9 cellular contexts compared by ENCODE assay signal in the genomic region with DNA sequence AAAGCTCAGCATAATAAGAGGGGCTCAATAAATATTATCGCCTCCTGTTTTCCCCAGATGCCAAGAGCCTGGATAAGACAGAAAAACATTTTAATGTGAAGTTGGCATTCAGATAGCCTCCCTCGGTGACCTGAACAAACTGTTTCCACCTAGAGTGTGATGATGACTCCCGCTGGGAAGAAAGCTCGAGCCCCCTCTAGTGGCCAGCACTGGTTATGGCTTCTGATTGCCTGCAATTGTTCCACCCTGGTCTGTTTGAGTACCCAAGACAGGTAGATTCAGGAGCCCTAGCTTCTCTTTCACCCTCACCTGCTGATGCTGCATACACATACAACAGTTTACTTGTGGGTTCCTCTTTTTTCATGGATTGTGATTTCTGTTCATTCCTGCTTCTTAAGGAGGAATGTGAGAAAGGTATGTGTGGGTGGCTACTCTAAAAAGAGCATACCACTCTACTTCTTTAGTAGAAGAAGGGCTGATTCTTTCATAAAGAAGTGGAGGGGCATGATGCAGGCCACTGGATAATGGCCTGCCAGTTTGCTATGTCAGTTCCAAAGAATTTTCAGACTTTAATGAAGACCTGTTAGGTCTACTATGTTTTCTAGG. TPM values are rescaled to one million over a fixed set of nuclear protein-coding genes. Genes with fewer than 3 reads are reported as not detected.
DNase-seq lines count a peak whose midpoint lies in the region; ATAC-seq, FAIRE-seq and TF ChIP-seq lines count a peak whose summit lies in the region.
"Had no signal": no experiment of that assay in that cellular context is flagged by ENCODE, and none has a peak within 500 bp of the region (broad histone marks: within the 10 kb centered on the region; RNA-seq: fewer than 3 reads in every experiment).

No MANE protein-coding gene starts in this region.

- peak; percentile 81 for ATAC-seq in HG03354 (IDR thresholded peaks at IDR 0.05; ENCODE audit: poor library complexity, severe bottlenecking, unreplicated experiment)

- TF ChIP-seq CTCF in endothelial cell of umbilical vein (IDR thresholded peaks at IDR 0.05; ENCODE audit: extremely low read depth in 1 of 2, insufficient read depth in 1 of 2, low read depth in 1 of 2, low read length in 2 of 2): peak; percentile 92 to 94

- no peak for TF ChIP-seq POLR2A in endothelial cell of umbilical vein (IDR thresholded peaks at IDR 0.05; ENCODE audit: low read depth, low read length)

- peak; percentile 90 for FAIRE-seq in endothelial cell of umbilical vein (lab: Jason Lieb, UNC)

- intact Hi-C loops in endothelial cell of umbilical vein (cut with micrococcal nuclease): loop anchor here (1.0 to 2.0 kb wide), 3 partner anchors 49 to 347 kb away; no protein-coding TSS in a partner anchor

- H3K4me2 ChIP-seq in endothelial cell of umbilical vein (ENCODE audit: insufficient read depth, low read length): no peak overlapping the region
- H3K4me2 ChIP-seq: BLaER1 had no signal

- peaks cover 15 to 22% of the 10 kb centered on the region in 2 experiments for H3K36me3 ChIP-seq in endothelial cell of umbilical vein (ENCODE audit: control insufficient read depth in 2 of 2, extremely low read depth in 1 of 2, insufficient read depth in 2 of 2, low read length in 2 of 2)

- no peaks in the 10 kb centered on the region for H3K9me1 ChIP-seq in endothelial cell of umbilical vein (replicated peaks; ENCODE audit: control insufficient read depth, extremely low read depth, insufficient read depth, low read length)

- peaks cover 6% of the 10 kb centered on the region for H3K4me1 ChIP-seq in endothelial cell of umbilical vein (ENCODE audit: control insufficient read depth, extremely low read depth, insufficient read depth, low read length)
- H3K4me1 ChIP-seq: BLaER1 had no signal

- POLR2A ChIA-PET in endothelial cell of umbilical vein (lab: Charles Lee): no interaction called here

- no peak overlapping the region for H2AFZ ChIP-seq in endothelial cell of umbilical vein (ENCODE audit: low read depth, low read length)

- H3K9ac ChIP-seq in endothelial cell of umbilical vein (replicated peaks; ENCODE audit: extremely low read depth, insufficient read depth, low read length): no peak overlapping the region
- H3K9ac ChIP-seq: BLaER1 had no signal

- no TSS peak for BruUV-seq in endothelial cell of umbilical vein (replicated peaks; lab: Mats Ljungman, UMichigan)

- H3K4me3 ChIP-seq in endothelial cell of umbilical vein (replicated peaks in 1 of 3; ENCODE audit: insufficient read depth in 1 of 3, low read depth in 1 of 3, low read length in 3 of 3): no peak overlapping the region
- H3K4me3 ChIP-seq: BLaER1 had no signal

- no peaks in the 10 kb centered on the region for H3K27me3 ChIP-seq in endothelial cell of umbilical vein (ENCODE audit: control insufficient read depth in 2 of 2, insufficient read depth in 2 of 2, low read length in 2 of 2)
- H3K27me3 ChIP-seq: BLaER1 had no signal

- H3K79me2 ChIP-seq in endothelial cell of umbilical vein (ENCODE audit: control insufficient read depth, insufficient read depth, low read length): peaks cover 7% of the 10 kb centered on the region

- H4K20me1 ChIP-seq in endothelial cell of umbilical vein (replicated peaks; ENCODE audit: control insufficient read depth, extremely low read depth, insufficient read depth, low read length): no peaks in the 10 kb centered on the region
- H4K20me1 ChIP-seq: BLaER1 had no signal

- dilution Hi-C loops in endothelial cell of umbilical vein (cut with MboI; ENCODE audit: extremely low pct_ligation_motif_present, low sequenced_read_pairs): no loop called here

- no peaks in the 10 kb centered on the region for H3K9me3 ChIP-seq in endothelial cell of umbilical vein (replicated peaks; ENCODE audit: control insufficient read depth, insufficient read depth, low read length)
- H3K9me3 ChIP-seq: BLaER1 had no signal

- DNase-seq in NCI-H1417 (lab: John Stamatoyannopoulos, UW): peak; percentile 40 to 80 (median 76)
- no peak for DNase-seq in NCI-H1417 treated with DMSO at 0.1 percent for 48 hours (lab: John Stamatoyannopoulos, UW)
- DNase-seq in NOMO-1 treated with dmso at 0.1 percent for 144 hours (lab: John Stamatoyannopoulos, UW; ENCODE audit: unreplicated experiment): peak; percentile 44
- peak; percentile 45 to 74 (median 65) for DNase-seq in activated CD8-positive, alpha-beta memory T cell treated with anti-CD3 and anti-CD28 coated beads for 48 hours (ENCODE audit: low read depth in 2 of 3, low spot score in 2 of 3)
- DNase-seq in endothelial cell of umbilical vein (ENCODE audit: low read depth, low spot score): peak; percentile 77
- DNase-seq in myocyte (ENCODE audit: low read depth): peak; percentile 80
- peak; percentile 72 for DNase-seq in stimulated activated CD8-positive, alpha-beta memory T cell treated with anti-CD3 and anti-CD28 coated beads, Interleukin-7, amount 100 ng/mL, for 24 hours (ENCODE audit: low read depth)

- CTCF ChIA-PET in endothelial cell of umbilical vein (lab: Charles Lee): interaction anchor here (0.6 to 14.6 kb wide), 25 partner anchors 8 to 348 kb away, joined by 3 to 309 read pairs (median 5); a partner anchor contains a TSS

- no peak overlapping the region for H3K27ac ChIP-seq in endothelial cell of umbilical vein (ENCODE audit: insufficient read depth, low read depth, low read length)
- H3K27ac ChIP-seq: BLaER1 had no signal

TF ChIP-seq in endothelial cell of umbilical vein, 7 proteins besides CTCF, POLR2A, EP300 and RAD21:
- TF ChIP-seq GATA2 (IDR thresholded peaks at IDR 0.05; ENCODE audit: insufficient read depth, insufficient read length, low read depth, low read length) (no peak), EZH2 (IDR thresholded peaks at IDR 0.05; ENCODE audit: borderline replicate concordance, low read depth, low read length, severe bottlenecking) (no peak), FOS (IDR thresholded peaks at IDR 0.05; ENCODE audit: borderline replicate concordance, insufficient read depth, low read length) (no peak), POLR2AphosphoS5 (IDR thresholded peaks at IDR 0.05; ENCODE audit: insufficient read depth, low read depth, low read length) (no peak), JUN (IDR thresholded peaks at IDR 0.05; ENCODE audit: borderline replicate concordance, insufficient read depth, insufficient read length, low read depth) (no peak), MYC (IDR thresholded peaks at IDR 0.05; ENCODE audit: low read depth, low read length) (no peak)
- TF ChIP-seq, protein P1, sequence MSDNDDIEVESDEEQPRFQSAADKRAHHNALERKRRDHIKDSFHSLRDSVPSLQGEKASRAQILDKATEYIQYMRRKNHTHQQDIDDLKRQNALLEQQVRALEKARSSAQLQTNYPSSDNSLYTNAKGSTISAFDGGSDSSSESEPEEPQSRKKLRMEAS (IDR thresholded peaks at IDR 0.05; ENCODE audit: insufficient read depth, insufficient read length): no peak
TF ChIP-seq in endothelial cell of umbilical vein: peak in this region for 0.

RNA-seq across cellular contexts. Expression of a gene that starts 6.4 kb away (rescaled TPM):
- total RNA-seq in endothelial cell of umbilical vein (31.4 and 31.9 TPM in 2 replicates), myocyte (8.4 and 11.7 TPM in 2 replicates)
- 46.0 and 49.6 TPM in 2 replicates for polyA plus RNA-seq in endothelial cell of umbilical vein
- 33.7 and 39.4 TPM in 2 replicates for polyA plus RNA-seq in endothelial cell of umbilical vein (2011; cell fraction: cytosol; rRNA removed)
- polyA plus RNA-seq in endothelial cell of umbilical vein (2011; cell fraction: nucleus; rRNA removed): 9.6 and 9.7 TPM in 2 replicates
- 17.7 and 21.3 TPM in 2 replicates for polyA plus RNA-seq in endothelial cell of umbilical vein (2012)
- polyA minus RNA-seq in endothelial cell of umbilical vein: 22.1 and 24.0 TPM in 2 replicates
- 8.2 TPM for polyA minus RNA-seq in endothelial cell of umbilical vein (2011; cell fraction: cytosol; rRNA and poly(A)+ RNA removed)
- polyA minus RNA-seq in endothelial cell of umbilical vein (2011; cell fraction: nucleus; rRNA and poly(A)+ RNA removed): 3.3 and 4.0 TPM in 2 replicates
- polyA plus RNA-seq in myocyte (2012): 19.1 TPM

RNA-seq across cellular contexts. Expression of a gene that starts 6.8 kb away (rescaled TPM):
- total RNA-seq in endothelial cell of umbilical vein (70.0 and 93.6 TPM in 2 replicates), myocyte (12.2 and 13.9 TPM in 2 replicates)
- polyA plus RNA-seq in endothelial cell of umbilical vein: 29.3 and 33.2 TPM in 2 replicates
- polyA plus RNA-seq in endothelial cell of umbilical vein (2011; cell fraction: cytosol; rRNA removed): 32.4 and 35.9 TPM in 2 replicates
- polyA plus RNA-seq in endothelial cell of umbilical vein (2011; cell fraction: nucleus; rRNA removed): 60.3 and 67.3 TPM in 2 replicates
- polyA plus RNA-seq in endothelial cell of umbilical vein (2012): 35.4 and 50.2 TPM in 2 replicates
- 114 TPM in 2 replicates for polyA minus RNA-seq in endothelial cell of umbilical vein
- 31.9 TPM for polyA minus RNA-seq in endothelial cell of umbilical vein (2011; cell fraction: cytosol; rRNA and poly(A)+ RNA removed)
- polyA minus RNA-seq in endothelial cell of umbilical vein (2011; cell fraction: nucleus; rRNA and poly(A)+ RNA removed): 152 and 270 TPM in 2 replicates
- 10.8 TPM for polyA plus RNA-seq in myocyte (2012)
